In the genomic region with DNA sequence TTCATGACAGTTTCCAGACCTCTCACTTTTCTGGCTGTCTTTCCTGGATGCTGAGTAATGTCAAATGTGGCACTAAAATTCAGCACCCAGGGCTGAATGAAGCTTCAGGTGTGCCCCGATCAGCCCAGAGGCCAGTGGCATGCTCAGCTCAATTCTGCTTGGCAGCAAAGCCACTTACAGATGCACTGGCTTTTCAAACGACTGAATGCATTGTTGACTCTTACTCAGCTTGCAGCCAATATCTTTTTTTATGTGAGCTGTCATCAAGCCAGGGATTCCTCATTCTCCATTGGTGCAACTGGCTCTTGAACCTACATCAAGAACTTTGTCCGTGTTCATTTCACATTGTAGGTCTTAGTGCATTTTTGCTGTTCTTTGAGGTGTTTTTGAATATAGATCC, we compare ENCODE assay signal across 17 cellular contexts.
A peak's percentile ranks its signal among the peaks of the same experiment; 100 is the strongest.
DNase-seq lines count a peak whose midpoint lies in the region; ATAC-seq and TF ChIP-seq lines count a peak whose summit lies in the region.
"Had no signal": no experiment of that assay in that cellular context is flagged by ENCODE, and none has a peak within 500 bp of the region (broad histone marks: within the 10 kb centered on the region; RNA-seq: fewer than 3 reads in every experiment).

No MANE protein-coding gene starts in this region.

- ATAC-seq in mucosa of descending colon, result peak; percentile 15
- no peak for ATAC-seq in GM18873 (IDR thresholded peaks at IDR 0.05; ENCODE audit: low FRiP score, unreplicated experiment)
- no peak for ATAC-seq in HG03432 (IDR thresholded peaks at IDR 0.05; ENCODE audit: unreplicated experiment)
- no peak for ATAC-seq in body of pancreas

- H3K9me3 ChIP-seq in mucosa of descending colon (no peaks in the 10 kb centered on the region), body of pancreas (no peaks in the 10 kb centered on the region)
- H3K9me3 ChIP-seq: Peyer's patch had no signal

- H3K4me1 ChIP-seq in mucosa of descending colon (ENCODE audit: low read depth), result no peaks in the 10 kb centered on the region
- H3K4me1 ChIP-seq in body of pancreas, result no peaks in the 10 kb centered on the region
- H3K4me1 ChIP-seq: Peyer's patch had no signal

- TF ChIP-seq CTCF in mucosa of descending colon (IDR thresholded peaks at IDR 0.05) (no peak), body of pancreas (IDR thresholded peaks at IDR 0.05) (no peak)

- no peak overlapping the region for H3K4me3 ChIP-seq in mucosa of descending colon
- no peak overlapping the region for H3K4me3 ChIP-seq in body of pancreas
- H3K4me3 ChIP-seq: Peyer's patch, SK-N-MC had no signal

- TF ChIP-seq POLR2A in body of pancreas (IDR thresholded peaks at IDR 0.05), result no peak

- intact Hi-C loops in mucosa of descending colon (cut with DNase I, micrococcal nuclease) (no loop called here), body of pancreas (cut with DNase I) (no loop called here)

- H3K27ac ChIP-seq in body of pancreas, result no peak overlapping the region
- H3K27ac ChIP-seq: Peyer's patch, SK-N-MC had no signal

- 54 to 66% methylated on average over 3 of the region's 3 CpGs for WGBS in body of pancreas, 2 donors

- H3K27me3 ChIP-seq in body of pancreas, result no peaks in the 10 kb centered on the region
- H3K27me3 ChIP-seq: Peyer's patch had no signal

- H3K36me3 ChIP-seq in mucosa of descending colon (ENCODE audit: low read depth), result no peaks in the 10 kb centered on the region
- H3K36me3 ChIP-seq in body of pancreas (replicated peaks in 1 of 2; ENCODE audit: insufficient read depth in 1 of 2, low read depth in 2 of 2), result no peaks in the 10 kb centered on the region
- H3K36me3 ChIP-seq: Peyer's patch had no signal

- DNase-seq in DMS79 (lab: John Stamatoyannopoulos, UW), result peak; percentile 84
- peak; percentile 59 for DNase-seq in NCI-H1092 (lab: John Stamatoyannopoulos, UW)
- DNase-seq in NCI-H774 (lab: John Stamatoyannopoulos, UW), result peak; percentile 43
- peak in 1 of 3 donors; percentile 16 for DNase-seq in mucosa of descending colon
- no peak for DNase-seq in body of pancreas
- DNase-seq: ACHN, COR-L47, DND-41, KBM-7, NCI-H1694 treated with DMSO at 0.1 percent for 48 hours, NCI-H2227 treated with DMSO at 0.1 percent for 48 hours, NCI-H526 treated with DMSO at 0.1 percent for 48 hours, Peyer's patch, Right ventricle myocardium superior had no signal

Comparison
In these comparisons a context has a peak if more than half of its experiments do, and no peak if none do; other contexts are left out.
1. DNase-seq: peak in DMS79 (single experiment), NCI-H1092 (single experiment) and NCI-H774 (single experiment); none in body of pancreas (0 of 4).